In the genomic region with DNA sequence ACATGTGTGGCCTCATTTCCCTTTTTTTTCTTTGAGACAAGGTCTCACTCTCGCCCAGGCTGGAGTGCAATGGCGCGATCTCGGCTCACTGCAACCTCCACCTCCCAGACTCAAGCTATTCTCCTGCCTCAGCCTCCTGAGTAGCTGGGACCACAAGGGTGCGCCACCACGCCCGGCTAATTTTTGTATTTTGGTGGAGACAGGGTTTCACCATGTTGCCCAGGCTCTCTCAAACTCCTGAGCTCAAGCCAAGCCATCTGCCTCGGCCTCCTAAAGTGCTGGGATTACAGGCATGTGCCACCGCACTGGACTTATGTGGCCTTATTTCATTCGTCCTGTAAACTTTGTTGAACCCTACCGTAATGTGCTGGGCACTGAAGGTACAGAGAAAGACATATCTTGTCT, we compare ENCODE assay signal across 1 cellular context.
TF ChIP-seq lines count a peak whose summit lies in the region.

No MANE protein-coding gene starts in this region.

TF ChIP-seq in GM23338, 12 proteins besides CTCF, POLR2A, EP300 and RAD21 (continued from another document):
- TF ChIP-seq, protein P1, sequence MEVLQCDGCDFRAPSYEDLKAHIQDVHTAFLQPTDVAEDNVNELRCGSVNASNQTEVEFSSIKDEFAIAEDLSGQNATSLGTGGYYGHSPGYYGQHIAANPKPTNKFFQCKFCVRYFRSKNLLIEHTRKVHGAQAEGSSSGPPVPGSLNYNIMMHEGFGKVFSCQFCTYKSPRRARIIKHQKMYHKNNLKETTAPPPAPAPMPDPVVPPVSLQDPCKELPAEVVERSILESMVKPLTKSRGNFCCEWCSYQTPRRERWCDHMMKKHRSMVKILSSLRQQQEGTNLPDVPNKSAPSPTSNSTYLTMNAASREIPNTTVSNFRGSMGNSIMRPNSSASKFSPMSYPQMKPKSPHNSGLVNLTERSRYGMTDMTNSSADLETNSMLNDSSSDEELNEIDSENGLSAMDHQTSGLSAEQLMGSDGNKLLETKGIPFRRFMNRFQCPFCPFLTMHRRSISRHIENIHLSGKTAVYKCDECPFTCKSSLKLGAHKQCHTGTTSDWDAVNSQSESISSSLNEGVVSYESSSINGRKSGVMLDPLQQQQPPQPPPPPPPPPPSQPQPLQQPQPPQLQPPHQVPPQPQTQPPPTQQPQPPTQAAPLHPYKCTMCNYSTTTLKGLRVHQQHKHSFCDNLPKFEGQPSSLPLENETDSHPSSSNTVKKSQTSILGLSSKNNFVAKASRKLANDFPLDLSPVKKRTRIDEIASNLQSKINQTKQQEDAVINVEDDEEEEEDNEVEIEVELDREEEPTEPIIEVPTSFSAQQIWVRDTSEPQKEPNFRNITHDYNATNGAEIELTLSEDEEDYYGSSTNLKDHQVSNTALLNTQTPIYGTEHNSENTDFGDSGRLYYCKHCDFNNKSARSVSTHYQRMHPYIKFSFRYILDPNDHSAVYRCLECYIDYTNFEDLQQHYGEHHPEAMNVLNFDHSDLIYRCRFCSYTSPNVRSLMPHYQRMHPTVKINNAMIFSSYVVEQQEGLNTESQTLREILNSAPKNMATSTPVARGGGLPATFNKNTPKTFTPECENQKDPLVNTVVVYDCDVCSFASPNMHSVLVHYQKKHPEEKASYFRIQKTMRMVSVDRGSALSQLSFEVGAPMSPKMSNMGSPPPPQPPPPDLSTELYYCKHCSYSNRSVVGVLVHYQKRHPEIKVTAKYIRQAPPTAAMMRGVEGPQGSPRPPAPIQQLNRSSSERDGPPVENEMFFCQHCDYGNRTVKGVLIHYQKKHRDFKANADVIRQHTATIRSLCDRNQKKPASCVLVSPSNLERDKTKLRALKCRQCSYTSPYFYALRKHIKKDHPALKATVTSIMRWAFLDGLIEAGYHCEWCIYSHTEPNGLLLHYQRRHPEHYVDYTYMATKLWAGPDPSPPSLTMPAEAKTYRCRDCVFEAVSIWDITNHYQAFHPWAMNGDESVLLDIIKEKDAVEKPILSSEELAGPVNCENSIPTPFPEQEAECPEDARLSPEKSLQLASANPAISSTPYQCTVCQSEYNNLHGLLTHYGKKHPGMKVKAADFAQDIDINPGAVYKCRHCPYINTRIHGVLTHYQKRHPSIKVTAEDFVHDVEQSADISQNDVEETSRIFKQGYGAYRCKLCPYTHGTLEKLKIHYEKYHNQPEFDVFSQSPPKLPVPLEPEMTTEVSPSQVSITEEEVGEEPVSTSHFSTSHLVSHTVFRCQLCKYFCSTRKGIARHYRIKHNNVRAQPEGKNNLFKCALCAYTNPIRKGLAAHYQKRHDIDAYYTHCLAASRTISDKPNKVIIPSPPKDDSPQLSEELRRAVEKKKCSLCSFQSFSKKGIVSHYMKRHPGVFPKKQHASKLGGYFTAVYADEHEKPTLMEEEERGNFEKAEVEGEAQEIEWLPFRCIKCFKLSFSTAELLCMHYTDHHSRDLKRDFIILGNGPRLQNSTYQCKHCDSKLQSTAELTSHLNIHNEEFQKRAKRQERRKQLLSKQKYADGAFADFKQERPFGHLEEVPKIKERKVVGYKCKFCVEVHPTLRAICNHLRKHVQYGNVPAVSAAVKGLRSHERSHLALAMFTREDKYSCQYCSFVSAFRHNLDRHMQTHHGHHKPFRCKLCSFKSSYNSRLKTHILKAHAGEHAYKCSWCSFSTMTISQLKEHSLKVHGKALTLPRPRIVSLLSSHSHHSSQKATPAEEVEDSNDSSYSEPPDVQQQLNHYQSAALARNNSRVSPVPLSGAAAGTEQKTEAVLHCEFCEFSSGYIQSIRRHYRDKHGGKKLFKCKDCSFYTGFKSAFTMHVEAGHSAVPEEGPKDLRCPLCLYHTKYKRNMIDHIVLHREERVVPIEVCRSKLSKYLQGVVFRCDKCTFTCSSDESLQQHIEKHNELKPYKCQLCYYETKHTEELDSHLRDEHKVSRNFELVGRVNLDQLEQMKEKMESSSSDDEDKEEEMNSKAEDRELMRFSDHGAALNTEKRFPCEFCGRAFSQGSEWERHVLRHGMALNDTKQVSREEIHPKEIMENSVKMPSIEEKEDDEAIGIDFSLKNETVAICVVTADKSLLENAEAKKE (CRISPR knock-in tag; IDR thresholded peaks at IDR 0.05), result no peak
- TF ChIP-seq NANOG (IDR thresholded peaks at IDR 0.05; ENCODE audit: borderline replicate concordance) (no peak), JUNB (IDR thresholded peaks at IDR 0.05; ENCODE audit: unreplicated experiment) (no peak), EZH2 (IDR thresholded peaks at IDR 0.05; ENCODE audit: low read depth, unreplicated experiment) (no peak), POLR2AphosphoS5 (IDR thresholded peaks at IDR 0.05; ENCODE audit: low read depth) (no peak), ZNF331 (CRISPR knock-in tag; IDR thresholded peaks at IDR 0.05; ENCODE audit: low read depth) (no peak), ZNF114 (CRISPR knock-in tag; IDR thresholded peaks at IDR 0.05) (no peak)
- TF ChIP-seq, protein P2, sequence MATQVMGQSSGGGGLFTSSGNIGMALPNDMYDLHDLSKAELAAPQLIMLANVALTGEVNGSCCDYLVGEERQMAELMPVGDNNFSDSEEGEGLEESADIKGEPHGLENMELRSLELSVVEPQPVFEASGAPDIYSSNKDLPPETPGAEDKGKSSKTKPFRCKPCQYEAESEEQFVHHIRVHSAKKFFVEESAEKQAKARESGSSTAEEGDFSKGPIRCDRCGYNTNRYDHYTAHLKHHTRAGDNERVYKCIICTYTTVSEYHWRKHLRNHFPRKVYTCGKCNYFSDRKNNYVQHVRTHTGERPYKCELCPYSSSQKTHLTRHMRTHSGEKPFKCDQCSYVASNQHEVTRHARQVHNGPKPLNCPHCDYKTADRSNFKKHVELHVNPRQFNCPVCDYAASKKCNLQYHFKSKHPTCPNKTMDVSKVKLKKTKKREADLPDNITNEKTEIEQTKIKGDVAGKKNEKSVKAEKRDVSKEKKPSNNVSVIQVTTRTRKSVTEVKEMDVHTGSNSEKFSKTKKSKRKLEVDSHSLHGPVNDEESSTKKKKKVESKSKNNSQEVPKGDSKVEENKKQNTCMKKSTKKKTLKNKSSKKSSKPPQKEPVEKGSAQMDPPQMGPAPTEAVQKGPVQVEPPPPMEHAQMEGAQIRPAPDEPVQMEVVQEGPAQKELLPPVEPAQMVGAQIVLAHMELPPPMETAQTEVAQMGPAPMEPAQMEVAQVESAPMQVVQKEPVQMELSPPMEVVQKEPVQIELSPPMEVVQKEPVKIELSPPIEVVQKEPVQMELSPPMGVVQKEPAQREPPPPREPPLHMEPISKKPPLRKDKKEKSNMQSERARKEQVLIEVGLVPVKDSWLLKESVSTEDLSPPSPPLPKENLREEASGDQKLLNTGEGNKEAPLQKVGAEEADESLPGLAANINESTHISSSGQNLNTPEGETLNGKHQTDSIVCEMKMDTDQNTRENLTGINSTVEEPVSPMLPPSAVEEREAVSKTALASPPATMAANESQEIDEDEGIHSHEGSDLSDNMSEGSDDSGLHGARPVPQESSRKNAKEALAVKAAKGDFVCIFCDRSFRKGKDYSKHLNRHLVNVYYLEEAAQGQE (IDR thresholded peaks at IDR 0.05; ENCODE audit: unreplicated experiment), result no peak
